In the genomic region with DNA sequence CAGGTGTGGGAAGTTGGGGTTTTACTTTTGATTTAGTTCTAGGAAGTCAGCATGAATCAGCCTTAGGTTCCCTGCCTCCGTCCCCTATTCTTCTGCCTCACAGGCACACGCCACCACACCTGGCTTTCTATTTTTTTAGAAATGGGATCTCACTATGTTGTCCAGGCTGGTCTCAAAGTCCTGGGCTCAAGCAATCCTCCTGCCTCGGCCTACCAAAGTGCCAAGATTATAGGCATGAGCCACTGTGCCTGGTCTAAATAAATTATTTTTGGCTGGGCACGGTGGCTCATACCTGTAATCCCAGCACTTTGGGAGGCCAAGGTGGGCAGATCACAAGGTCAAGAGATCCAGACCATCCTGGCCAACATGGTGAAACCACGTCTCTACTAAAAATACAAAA, we compare ENCODE assay signal across 1 cellular context.
A peak's percentile ranks its signal among the peaks of the same experiment; 100 is the strongest.
TF ChIP-seq lines count a peak whose summit lies in the region.

No MANE protein-coding gene starts in this region.

TF ChIP-seq in K562, 482 proteins besides CTCF, POLR2A, EP300 and RAD21:
- TF ChIP-seq KDM1A (IDR thresholded peaks at IDR 0.05) (peak in 1 of 2 experiments; percentile 29; a peak in 2 of 4 replicates), ZNF121 (CRISPR knock-in tag; conservative IDR thresholded peaks at IDR 0.05) (peak; percentile 93), RBM25 (IDR thresholded peaks at IDR 0.05; ENCODE audit: low read depth, low read length, severe bottlenecking) (peak; percentile 20), BCOR (IDR thresholded peaks at IDR 0.05) (peak; percentile 56)
